ENCODE assay signal across 9 cellular contexts in genomic region chr6:29850011-29850553, GRCh38. TPM values are rescaled to one million over a fixed set of nuclear protein-coding genes. Genes with fewer than 3 reads are reported as not detected.
DNase-seq lines count a peak whose midpoint lies in the region; ATAC-seq, FAIRE-seq and TF ChIP-seq lines count a peak whose summit lies in the region.
"Had no signal": no experiment of that assay in that cellular context is flagged by ENCODE, and none has a peak within 500 bp of the region (broad histone marks: within the 10 kb centered on the region; RNA-seq: fewer than 3 reads in every experiment).

No MANE protein-coding gene starts in this region.

- H3K9me3 Mint-ChIP-seq in astrocyte (ENCODE audit: unreplicated experiment) = peaks cover 6% of the 10 kb centered on the region

- H3K4me1 ChIP-seq in astrocyte (ENCODE audit: insufficient read depth, low read length) = no peaks in the 10 kb centered on the region
- H3K4me1 ChIP-seq in lower lobe of right lung = peaks cover 7% of the 10 kb centered on the region

- ATAC-seq in lower lobe of right lung (peak in 1 of 2 donors; percentile 25), HG02763 (IDR thresholded peaks at IDR 0.05; ENCODE audit: unreplicated experiment) (no peak)

- H3K27me3 ChIP-seq in astrocyte (ENCODE audit: insufficient read depth, low read length) (peaks cover 42% of the 10 kb centered on the region), lower lobe of right lung (ENCODE audit: low read depth) (peaks cover 32% of the 10 kb centered on the region)

- TF ChIP-seq CTCF in astrocyte (IDR thresholded peaks at IDR 0.05; ENCODE audit: insufficient read depth, low read depth, low read length) (no peak), lower lobe of right lung (IDR thresholded peaks at IDR 0.05) (no peak)

- no peaks in the 10 kb centered on the region for H3K79me2 ChIP-seq in astrocyte (ENCODE audit: insufficient read depth, low read length)

- POLR2A ChIA-PET in HEK293T (lab: Yijun Ruan, JAX) = no interaction called here

- DNase-seq in AG08396 (ENCODE audit: low spot score) = peak; percentile 27
- peak; percentile 28 for DNase-seq in NCI-H146 (lab: John Stamatoyannopoulos, UW)
- no peak for DNase-seq in astrocyte (ENCODE audit: low read depth)
- no peak for DNase-seq in lower lobe of right lung
- no peak for DNase-seq in epidermal melanocyte (ENCODE audit: insufficient read length, low spot score)
- no peak for DNase-seq in 8988T
- no peak for DNase-seq in HEK293T (ENCODE audit: extremely low spot score)
- DNase-seq: DMS 273 treated with DMSO at 0.1 percent for 48 hours had no signal

- no peak overlapping the region for H3K27ac Mint-ChIP-seq in astrocyte (ENCODE audit: unreplicated experiment)

- H3K36me3 ChIP-seq in astrocyte (ENCODE audit: insufficient read depth, low read length) (no peaks in the 10 kb centered on the region), lower lobe of right lung (no peaks in the 10 kb centered on the region)

- peaks cover 52% of the 10 kb centered on the region for H3K27me3 Mint-ChIP-seq in astrocyte (ENCODE audit: low read depth, unreplicated experiment)

- CTCF ChIA-PET in HEK293T (lab: Yijun Ruan, JAX) = no interaction called here

- no peak for FAIRE-seq in astrocyte (lab: Jason Lieb, UNC)

- H3K9ac ChIP-seq in astrocyte (ENCODE audit: low read length) = no peak overlapping the region

- H2AFZ ChIP-seq in astrocyte (ENCODE audit: low read depth, low read length) = peak overlapping the region; percentile 30

- no peaks in the 10 kb centered on the region for H3K36me3 Mint-ChIP-seq in astrocyte (ENCODE audit: low read depth, unreplicated experiment)

- intact Hi-C loops in lower lobe of right lung (cut with DNase I) = no loop called here

- H3K4me3 ChIP-seq in astrocyte (ENCODE audit: insufficient read depth, low read depth, low read length) (no peak overlapping the region), lower lobe of right lung (peak overlapping the region; percentile 23)

- H3K9me3 ChIP-seq in astrocyte (ENCODE audit: insufficient read depth, low read depth, low read length) (peaks cover 2% of the 10 kb centered on the region), lower lobe of right lung (no peaks in the 10 kb centered on the region)

- no peaks in the 10 kb centered on the region for H3K4me1 Mint-ChIP-seq in astrocyte (ENCODE audit: low read depth, unreplicated experiment)

- H3K4me2 ChIP-seq in astrocyte (ENCODE audit: low read length) = peak overlapping the region; percentile 61

- H4K20me1 ChIP-seq in astrocyte (ENCODE audit: insufficient read depth, low read length) = no peaks in the 10 kb centered on the region

- H3K27ac ChIP-seq in astrocyte (ENCODE audit: low read depth, low read length) (no peak overlapping the region), lower lobe of right lung (no peak overlapping the region)

- no peak overlapping the region for H3K4me3 Mint-ChIP-seq in astrocyte (ENCODE audit: unreplicated experiment)

TF ChIP-seq in HEK293T, 16 proteins besides CTCF, POLR2A, EP300 and RAD21:
- TF ChIP-seq SUZ12 (IDR thresholded peaks at IDR 0.05) = no peak
- TF ChIP-seq HDGF (IDR thresholded peaks at IDR 0.05; ENCODE audit: borderline replicate concordance) = no peak
- TF ChIP-seq ZNF384 (IDR thresholded peaks at IDR 0.05) = no peak
- TF ChIP-seq BHLHE40 (IDR thresholded peaks at IDR 0.05; ENCODE audit: borderline replicate concordance) = no peak
- no peak for TF ChIP-seq TARDBP (IDR thresholded peaks at IDR 0.05)
- no peak for TF ChIP-seq FOXM1 (IDR thresholded peaks at IDR 0.05; ENCODE audit: borderline replicate concordance)
- TF ChIP-seq LEF1 (IDR thresholded peaks at IDR 0.05; ENCODE audit: borderline replicate concordance) = no peak
- no peak for TF ChIP-seq ARNT (IDR thresholded peaks at IDR 0.05)
- no peak for TF ChIP-seq L3MBTL2 (conservative IDR thresholded peaks at IDR 0.05)
- TF ChIP-seq FOXA1 (IDR thresholded peaks at IDR 0.05) = no peak
- TF ChIP-seq SP1 (IDR thresholded peaks at IDR 0.05) = no peak
- no peak for TF ChIP-seq ELF4 (IDR thresholded peaks at IDR 0.05)

RNA-seq across cellular contexts. Expression of gene HLA-G, which starts 22.5 kb away (rescaled TPM):
- total RNA-seq in astrocyte = 0.79 and 0.89 TPM in 2 replicates
- 1.8 TPM for total RNA-seq in lower lobe of right lung

Comparison
In these comparisons a context has a peak if more than half of its experiments do, and no peak if none do; other contexts are left out.
1. DNase-seq: peak in AG08396 (single experiment) and NCI-H146 (single experiment); none in astrocyte (single experiment), lower lobe of right lung (single experiment), epidermal melanocyte (single experiment), 8988T (single experiment) and HEK293T (single experiment).